ENCODE assay signal across 17 cellular contexts in genomic region chr10:58220769-58221448, GRCh38. TPM values are rescaled to one million over a fixed set of nuclear protein-coding genes. Genes with fewer than 3 reads are reported as not detected.
DNase-seq lines count a peak whose midpoint lies in the region; ATAC-seq, FAIRE-seq and TF ChIP-seq lines count a peak whose summit lies in the region.
"Had no signal": no experiment of that assay in that cellular context is flagged by ENCODE, and none has a peak within 500 bp of the region (broad histone marks: within the 10 kb centered on the region; RNA-seq: fewer than 3 reads in every experiment).

No MANE protein-coding gene starts in this region.

- FAIRE-seq in astrocyte (lab: Jason Lieb, UNC) = no peak
- FAIRE-seq: endothelial cell of umbilical vein had no signal

- no peak for ATAC-seq in HG02642 (IDR thresholded peaks at IDR 0.05; ENCODE audit: poor library complexity, unreplicated experiment)
- ATAC-seq in T-cell (replicated peaks in 1 of 4) = no peak
- ATAC-seq: activated naive CD4-positive, alpha-beta T cell treated with anti-CD3 and anti-CD28 coated beads, Interleukin-2, amount 50 U/mL, for 72 hours; mucosa of descending colon; PC-3; WTC11 had no signal

- H3K4me3 ChIP-seq in AG09309 (ENCODE audit: control insufficient read depth, low read depth, low read length) (no peak overlapping the region), astrocyte (ENCODE audit: insufficient read depth, low read depth, low read length) (no peak overlapping the region)
- H3K4me3 ChIP-seq: mucosa of descending colon had no signal

- H3K79me2 ChIP-seq in astrocyte (ENCODE audit: insufficient read depth, low read length) = no peaks in the 10 kb centered on the region

- no peaks in the 10 kb centered on the region for H3K36me3 ChIP-seq in astrocyte (ENCODE audit: insufficient read depth, low read length)

- H3K4me2 ChIP-seq in astrocyte (ENCODE audit: low read length) = no peak overlapping the region

- POLR2A ChIA-PET in T-cell (lab: Charles Lee) = interaction anchor here in 1 of 2 donors (0.7 kb wide), 1 partner anchor 28 kb away, joined by 8 read pairs; no protein-coding TSS in a partner anchor

- H3K27ac ChIP-seq in astrocyte (ENCODE audit: low read depth, low read length) = no peak overlapping the region

- peaks cover 13% of the 10 kb centered on the region for H3K4me1 Mint-ChIP-seq in astrocyte (ENCODE audit: low read depth, unreplicated experiment)
- H3K4me1 Mint-ChIP-seq in T-cell = no peaks in the 10 kb centered on the region
- H3K4me1 Mint-ChIP-seq: brain, WTC11 had no signal

- no peaks in the 10 kb centered on the region for H4K20me1 ChIP-seq in astrocyte (ENCODE audit: insufficient read depth, low read length)

- H3K27me3 Mint-ChIP-seq in astrocyte (ENCODE audit: low read depth, unreplicated experiment) (no peaks in the 10 kb centered on the region), T-cell (no peaks in the 10 kb centered on the region)
- H3K27me3 Mint-ChIP-seq: brain had no signal

- no peaks in the 10 kb centered on the region for H3K4me1 ChIP-seq in astrocyte (ENCODE audit: insufficient read depth, low read length)

- H2AFZ ChIP-seq in astrocyte (ENCODE audit: low read depth, low read length) = no peak overlapping the region

- H3K9ac ChIP-seq in astrocyte (ENCODE audit: low read length) = no peak overlapping the region

- DNase-seq in AG09309 (ENCODE audit: low read depth) = peak; percentile 42
- peak; percentile 41 for DNase-seq in GM04504 (ENCODE audit: low read depth)
- peak; percentile 69 for DNase-seq in astrocyte (ENCODE audit: low read depth)
- peak; percentile 21 for DNase-seq in hepatic stellate cell (ENCODE audit: low spot score)
- DNase-seq in epidermal melanocyte (ENCODE audit: insufficient read length, low spot score) = no peak
- no peak for DNase-seq in ureter (ENCODE audit: low spot score)
- DNase-seq in T-cell = no peak
- DNase-seq: mucosa of descending colon, NCI-H2227 treated with DMSO at 0.1 percent for 48 hours, PC-3, retina, T-helper 2 cell had no signal

- H3K9me3 Mint-ChIP-seq in astrocyte (ENCODE audit: unreplicated experiment) = no peaks in the 10 kb centered on the region
- no peaks in the 10 kb centered on the region for H3K9me3 Mint-ChIP-seq in T-cell
- H3K9me3 Mint-ChIP-seq: activated naive CD4-positive, alpha-beta T cell treated with anti-CD3 and anti-CD28 coated beads, Interleukin-2, amount 50 U/mL, for 72 hours; brain; WTC11 had no signal

- H3K36me3 Mint-ChIP-seq in astrocyte (ENCODE audit: low read depth, unreplicated experiment) = no peaks in the 10 kb centered on the region
- peaks cover 33% of the 10 kb centered on the region for H3K36me3 Mint-ChIP-seq in T-cell
- H3K36me3 Mint-ChIP-seq: WTC11 had no signal

- H3K27me3 ChIP-seq in astrocyte (ENCODE audit: insufficient read depth, low read length) = no peaks in the 10 kb centered on the region

- H3K4me3 Mint-ChIP-seq in astrocyte (ENCODE audit: unreplicated experiment) (no peak overlapping the region), T-cell (no peak overlapping the region)
- H3K4me3 Mint-ChIP-seq: brain, WTC11 had no signal

- no peaks in the 10 kb centered on the region for H3K9me3 ChIP-seq in astrocyte (ENCODE audit: insufficient read depth, low read depth, low read length)
- H3K9me3 ChIP-seq: mucosa of descending colon had no signal

- CTCF ChIA-PET in T-cell (lab: Charles Lee) = interaction anchor here in 1 of 2 donors (0.6 kb wide), 1 partner anchor 8 kb away, joined by 5 read pairs; no protein-coding TSS in a partner anchor

- H3K27ac Mint-ChIP-seq in astrocyte (ENCODE audit: unreplicated experiment) = no peak overlapping the region
- no peak overlapping the region for H3K27ac Mint-ChIP-seq in T-cell
- H3K27ac Mint-ChIP-seq: activated naive CD4-positive, alpha-beta T cell treated with anti-CD3 and anti-CD28 coated beads, Interleukin-2, amount 50 U/mL, for 72 hours; brain; WTC11 had no signal

- TF ChIP-seq CTCF in AG09309 (IDR thresholded peaks at IDR 0.05; ENCODE audit: control insufficient read depth, insufficient read depth, low read depth, low read length, missing control alignments) = no peak
- no peak for TF ChIP-seq CTCF in astrocyte (IDR thresholded peaks at IDR 0.05; ENCODE audit: insufficient read depth, low read depth, low read length)

RNA-seq across cellular contexts. Expression of gene IPMK, which starts 46.8 kb away (rescaled TPM):
- total RNA-seq in astrocyte (5.6 and 6.8 TPM in 2 replicates), ureter (4.6 TPM), T-cell (1 to 10 TPM; 3.7 to 5.3 (median 4.3) TPM)

RNA-seq across cellular contexts. Expression of gene CISD1, which starts 48.1 kb away (rescaled TPM):
- total RNA-seq in astrocyte (32.2 and 36.3 TPM in 2 replicates), ureter (23.2 TPM), T-cell (10 to 100 TPM in 3 of 5 donors, 1 to 10 TPM in 2; 6.3 to 11.3 (median 10.3) TPM)

Comparison
In these comparisons a context has a peak if more than half of its experiments do, and no peak if none do; other contexts are left out.
1. DNase-seq: peak in AG09309 (single experiment), GM04504 (single experiment), astrocyte (single experiment) and hepatic stellate cell (single experiment); none in epidermal melanocyte (single experiment), ureter (single experiment) and T-cell (0 of 34).